1 cellular context compared by ENCODE assay signal in genomic region chr16:23491490-23492391, GRCh38.
TF ChIP-seq lines count a peak whose summit lies in the region.

No MANE protein-coding gene starts in this region.

TF ChIP-seq in A549, 52 proteins besides CTCF, POLR2A, EP300 and RAD21 (continued from another document):
- TF ChIP-seq HMGXB4 (CRISPR knock-in tag; IDR thresholded peaks at IDR 0.05; ENCODE audit: borderline replicate concordance) (no peak), MAX (IDR thresholded peaks at IDR 0.05) (no peak), TFCP2L1 (CRISPR knock-in tag; IDR thresholded peaks at IDR 0.05) (no peak), FOXS1 (CRISPR knock-in tag; IDR thresholded peaks at IDR 0.05) (no peak), HES2 (IDR thresholded peaks at IDR 0.05) (no peak), USF2 (IDR thresholded peaks at IDR 0.05) (no peak), PBX3 (IDR thresholded peaks at IDR 0.05) (no peak), ZC3H11A (IDR thresholded peaks at IDR 0.05) (no peak)
